ENCODE assay signal across 15 cellular contexts in genomic region chr5:123538670-123539459, GRCh38. TPM values are rescaled to one million over a fixed set of nuclear protein-coding genes. Genes with fewer than 3 reads are reported as not detected.
DNase-seq lines count a peak whose midpoint lies in the region; ATAC-seq and TF ChIP-seq lines count a peak whose summit lies in the region.
"Had no signal": no experiment of that assay in that cellular context is flagged by ENCODE, and none has a peak within 500 bp of the region (broad histone marks: within the 10 kb centered on the region; RNA-seq: fewer than 3 reads in every experiment).

No MANE protein-coding gene starts in this region.

- intact Hi-C loops in Panc1 (cut with micrococcal nuclease; ENCODE audit: unreplicated experiment), result no loop called here
- intact Hi-C loops in Caco-2 (cut with micrococcal nuclease; ENCODE audit: unreplicated experiment), result no loop called here

- H3K4me2 ChIP-seq in GM23338, result no peak overlapping the region
- no peak overlapping the region for H3K4me2 ChIP-seq in osteoblast (ENCODE audit: insufficient read depth, low read length)

- no peaks in the 10 kb centered on the region for H3F3A ChIP-seq in GM23338 (replicated peaks; ENCODE audit: low read depth)

- H3K4me3 ChIP-seq in GM23338 (no peak overlapping the region), Panc1 (ENCODE audit: low read depth in 2 of 2, low read length in 2 of 2) (no peak overlapping the region), fibroblast of mammary gland (ENCODE audit: control insufficient read depth, low read depth, low read length) (no peak overlapping the region), osteoblast (ENCODE audit: insufficient read depth, low read length) (no peak overlapping the region), Caco-2 (ENCODE audit: low read depth, low read length) (no peak overlapping the region)

- peaks cover 26% of the 10 kb centered on the region for H3K4me1 Mint-ChIP-seq in GM23338
- H3K4me1 Mint-ChIP-seq in Caco-2 (ENCODE audit: low read depth, unreplicated experiment), result peaks cover 7% of the 10 kb centered on the region

- H3K27ac ChIP-seq in GM23338 (ENCODE audit: low read depth), result 0 out of 2 replicates have a peak overlapping the region, but pooled peaks have one; percentile 12
- no peak overlapping the region for H3K27ac ChIP-seq in Panc1 (ENCODE audit: low read length)
- H3K27ac ChIP-seq in osteoblast (ENCODE audit: low read depth, low read length), result no peak overlapping the region

- H2AFZ ChIP-seq in GM23338 (no peak overlapping the region), osteoblast (ENCODE audit: low read length) (no peak overlapping the region)

- TF ChIP-seq CTCF in GM23338 (conservative IDR thresholded peaks at IDR 0.05; ENCODE audit: low read depth in 2 of 2) (no peak), Panc1 (IDR thresholded peaks at IDR 0.05) (no peak), fibroblast of mammary gland (conservative IDR thresholded peaks at IDR 0.05; ENCODE audit: control insufficient read depth, insufficient read depth, low read depth, low read length) (no peak), osteoblast (IDR thresholded peaks at IDR 0.05; ENCODE audit: extremely low read depth, low read depth, low read length) (no peak), Caco-2 (IDR thresholded peaks at IDR 0.05; ENCODE audit: insufficient read depth in 1 of 2, low read depth in 1 of 2, low read length in 1 of 2, severe bottlenecking in 1 of 2, unreplicated experiment in 1 of 2) (no peak)

- H3K36me3 Mint-ChIP-seq in GM23338 (ENCODE audit: low read depth) (peaks cover under 1% of the 10 kb centered on the region; the same call in 2 of the 3 replicates), Caco-2 (ENCODE audit: insufficient read depth, unreplicated experiment) (no peaks in the 10 kb centered on the region)

- CTCF ChIA-PET in Panc1 (lab: Charles Lee) (interaction anchor here (0.6 to 0.7 kb wide), 2 partner anchors 135 to 593 kb away, joined by 3 to 8 read pairs; no protein-coding TSS in a partner anchor), Caco-2 (lab: Charles Lee) (no interaction called here)

- no peak overlapping the region for H3K4me3 Mint-ChIP-seq in GM23338
- no peak overlapping the region for H3K4me3 Mint-ChIP-seq in Caco-2 (ENCODE audit: unreplicated experiment)
- H3K4me3 Mint-ChIP-seq: activated T-helper 1 cell treated with anti-CD3 and anti-CD28 coated beads, Interleukin-12 subunit alpha, Interleukin-12 subunit beta, Interleukin-2, Interleukin-4 antibody, amounts not matched to agents 30 ng/mL and 10 ng/mL and 1 ng/mL, durations not matched to agents 14 hours and 24 hours and 36 hours; neural crest cell had no signal

- H3K9me2 ChIP-seq in GM23338 (ENCODE audit: insufficient read depth), result no peaks in the 10 kb centered on the region

- H3K9me3 ChIP-seq in Panc1 (ENCODE audit: control insufficient read depth, insufficient read depth, low read depth, low read length) (no peaks in the 10 kb centered on the region), osteoblast (ENCODE audit: low read depth, low read length) (no peaks in the 10 kb centered on the region), Caco-2 (no peaks in the 10 kb centered on the region)

- H3K27me3 Mint-ChIP-seq in GM23338 (ENCODE audit: insufficient read depth, low read depth, poor library complexity), result peaks cover 3% of the 10 kb centered on the region
- no peaks in the 10 kb centered on the region for H3K27me3 Mint-ChIP-seq in Caco-2 (ENCODE audit: insufficient read depth, unreplicated experiment)

- DNase-seq in GM23338 (ENCODE audit: low spot score), result peak; percentile 13
- no peak for DNase-seq in Panc1 (ENCODE audit: low read depth, low spot score)
- peak; percentile 44 for DNase-seq in fibroblast of mammary gland (ENCODE audit: low read depth)
- peak; percentile 5 for DNase-seq in non-pigmented ciliary epithelial cell (ENCODE audit: low read depth)
- no peak for DNase-seq in osteoblast (ENCODE audit: insufficient read length, low spot score, missing footprints)
- DNase-seq in Caco-2, result no peak
- DNase-seq in DMS153 (lab: John Stamatoyannopoulos, UW), result no peak
- DNase-seq: activated CD4-positive, alpha-beta T cell treated with anti-CD3 and anti-CD28 coated beads, Interleukin-2, amount 50 U/mL, for 48 hours; effector CD4-positive, alpha-beta T cell; kidney glomerular epithelial cell; NCI-H524 treated with DMSO at 0.1 percent for 48 hours; small intestine had no signal

- in situ Hi-C loops in Panc1 (cut with HindIII; ENCODE audit: low pct_unique_long_range_greater_than_20kb, low sequenced_read_pairs), result no loop called here

- H3K79me2 ChIP-seq in GM23338 (replicated peaks; ENCODE audit: insufficient read depth) (peaks cover 100% of the 10 kb centered on the region), osteoblast (ENCODE audit: insufficient read depth, low read length) (peaks cover 87% of the 10 kb centered on the region)

- peak overlapping the region; percentile 72 for H3K27ac Mint-ChIP-seq in GM23338
- no peak overlapping the region for H3K27ac Mint-ChIP-seq in Caco-2 (ENCODE audit: unreplicated experiment)
- H3K27ac Mint-ChIP-seq: activated T-helper 1 cell treated with anti-CD3 and anti-CD28 coated beads, Interleukin-12 subunit alpha, Interleukin-12 subunit beta, Interleukin-2, Interleukin-4 antibody, amounts not matched to agents 30 ng/mL and 10 ng/mL and 1 ng/mL, durations not matched to agents 14 hours and 24 hours and 36 hours had no signal

- no peaks in the 10 kb centered on the region for H3K9me3 Mint-ChIP-seq in GM23338
- no peaks in the 10 kb centered on the region for H3K9me3 Mint-ChIP-seq in Caco-2 (ENCODE audit: unreplicated experiment)
- H3K9me3 Mint-ChIP-seq: activated T-helper 1 cell treated with anti-CD3 and anti-CD28 coated beads, Interleukin-12 subunit alpha, Interleukin-12 subunit beta, Interleukin-2, Interleukin-4 antibody, amounts not matched to agents 30 ng/mL and 10 ng/mL and 1 ng/mL, durations not matched to agents 14 hours and 24 hours and 36 hours; neural crest cell had no signal

- H3K36me3 ChIP-seq in GM23338 (ENCODE audit: insufficient read depth) (no peaks in the 10 kb centered on the region), Panc1 (ENCODE audit: control insufficient read depth, insufficient read depth, low read length) (no peaks in the 10 kb centered on the region), osteoblast (ENCODE audit: insufficient read depth, low read length) (no peaks in the 10 kb centered on the region), Caco-2 (ENCODE audit: control insufficient read depth, insufficient read depth, low read length) (no peaks in the 10 kb centered on the region)

- H4K20me1 ChIP-seq in GM23338 (replicated peaks; ENCODE audit: insufficient read depth) (0 out of 2 replicates have a peak, but pooled peaks cover 12% of the 10 kb centered on the region), osteoblast (ENCODE audit: insufficient read depth, low read length) (peaks cover 13% of the 10 kb centered on the region)

- H3K4me1 ChIP-seq in GM23338 (ENCODE audit: insufficient read depth) (no peaks in the 10 kb centered on the region; the same call in 1 of the 2 replicates), Panc1 (ENCODE audit: control insufficient read depth, insufficient read depth, low read length) (no peaks in the 10 kb centered on the region), osteoblast (ENCODE audit: insufficient read depth, low read length) (no peaks in the 10 kb centered on the region), Caco-2 (no peaks in the 10 kb centered on the region)

- POLR2A ChIA-PET in Panc1 (lab: Charles Lee), result no interaction called here
- POLR2A ChIA-PET in Caco-2 (lab: Charles Lee), result no interaction called here

- BruUV-seq in Panc1 (replicated peaks; lab: Mats Ljungman, UMichigan) (no TSS peak), Caco-2 (replicated peaks; lab: Mats Ljungman, UMichigan) (no TSS peak)

- ATAC-seq in GM23338 (peak; percentile 62), Panc1 (0 out of 2 replicates have a peak, but pooled peaks have one; percentile 42), GM18517 (IDR thresholded peaks at IDR 0.05; ENCODE audit: unreplicated experiment) (no peak)

- H3K27me3 ChIP-seq in GM23338 (ENCODE audit: insufficient read depth) (no peaks in the 10 kb centered on the region), Panc1 (ENCODE audit: control insufficient read depth, insufficient read depth, low read length) (no peaks in the 10 kb centered on the region), osteoblast (ENCODE audit: insufficient read depth, low read length) (no peaks in the 10 kb centered on the region), Caco-2 (replicated peaks; ENCODE audit: control insufficient read depth, insufficient read depth, low read length) (no peaks in the 10 kb centered on the region)

RNA-seq across cellular contexts. Expression of gene CSNK1G3, which starts 26.9 kb away (rescaled TPM):
- 62.8 and 65.1 TPM in 2 replicates for total RNA-seq in GM23338 (2014; rRNA removed; shearing (Covaris generic))
- 18.2 and 19.6 TPM in 2 replicates for polyA plus RNA-seq in GM23338 (2016; fragmentation: Nextera tagmentation; extraction: Ambion mirVana)
- total RNA-seq in Panc1 (2021; ENCODE audit: unreplicated experiment) (40.8 TPM), osteoblast (79.3 and 91.2 TPM in 2 replicates), Caco-2 (2022) (39.4 and 40.4 TPM in 2 replicates)
- polyA plus RNA-seq in Panc1 (2012; ENCODE audit: insufficient read length), result 35.8 TPM

Comparison
In these comparisons a context has a peak if more than half of its experiments do, and no peak if none do; other contexts are left out.
1. DNase-seq: peak in GM23338 (single experiment), fibroblast of mammary gland (single experiment) and non-pigmented ciliary epithelial cell (single experiment); none in Panc1 (single experiment), osteoblast (single experiment), Caco-2 (0 of 2) and DMS153 (single experiment).